Comparison of ENCODE assay signal across 1 cellular context in genomic region chr2:9336534-9337354, GRCh38.
TF ChIP-seq lines count a peak whose summit lies in the region.

No MANE protein-coding gene starts in this region.

TF ChIP-seq in K562, 482 proteins besides CTCF, POLR2A, EP300 and RAD21 (continued from another document):
- TF ChIP-seq MCM2 (IDR thresholded peaks at IDR 0.05; ENCODE audit: low read depth), result no peak
TF ChIP-seq in K562: peak in this region for 16.
